ENCODE assay signal across 1 cellular context in the genomic region with DNA sequence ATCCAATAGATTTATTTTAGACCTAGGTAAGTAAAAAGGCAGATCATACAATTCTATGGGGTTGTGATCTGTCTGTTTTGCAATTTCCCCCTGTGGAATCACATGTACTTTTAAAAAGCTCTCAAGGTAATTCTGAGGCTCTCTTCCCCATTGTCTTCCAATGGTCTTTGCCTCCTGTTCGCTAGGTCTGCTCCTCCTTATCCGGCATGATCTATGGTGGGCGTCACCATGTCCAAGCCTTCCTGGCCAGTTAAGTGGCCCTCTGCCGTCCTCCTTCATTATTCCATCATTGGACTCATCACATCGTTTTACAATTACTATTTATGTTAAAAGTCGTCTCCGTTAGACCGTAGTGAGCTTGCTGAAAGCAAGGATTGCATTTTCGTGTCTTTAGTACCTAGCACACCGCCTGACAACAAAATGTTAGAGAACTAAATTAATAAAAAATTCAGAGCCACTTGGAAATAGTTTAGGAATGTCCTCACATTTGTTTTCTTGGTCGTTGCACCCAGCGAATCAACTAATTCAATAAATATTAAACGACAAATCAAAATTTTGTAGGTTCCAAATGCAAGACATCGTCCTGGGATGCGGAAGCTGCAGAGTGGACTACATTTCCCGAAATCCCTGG.
TF ChIP-seq lines count a peak whose summit lies in the region.

No MANE protein-coding gene starts in this region.

TF ChIP-seq in K562, 482 proteins besides CTCF, POLR2A, EP300 and RAD21 (continued from another document and continues in another):
- TF ChIP-seq, protein P1, sequence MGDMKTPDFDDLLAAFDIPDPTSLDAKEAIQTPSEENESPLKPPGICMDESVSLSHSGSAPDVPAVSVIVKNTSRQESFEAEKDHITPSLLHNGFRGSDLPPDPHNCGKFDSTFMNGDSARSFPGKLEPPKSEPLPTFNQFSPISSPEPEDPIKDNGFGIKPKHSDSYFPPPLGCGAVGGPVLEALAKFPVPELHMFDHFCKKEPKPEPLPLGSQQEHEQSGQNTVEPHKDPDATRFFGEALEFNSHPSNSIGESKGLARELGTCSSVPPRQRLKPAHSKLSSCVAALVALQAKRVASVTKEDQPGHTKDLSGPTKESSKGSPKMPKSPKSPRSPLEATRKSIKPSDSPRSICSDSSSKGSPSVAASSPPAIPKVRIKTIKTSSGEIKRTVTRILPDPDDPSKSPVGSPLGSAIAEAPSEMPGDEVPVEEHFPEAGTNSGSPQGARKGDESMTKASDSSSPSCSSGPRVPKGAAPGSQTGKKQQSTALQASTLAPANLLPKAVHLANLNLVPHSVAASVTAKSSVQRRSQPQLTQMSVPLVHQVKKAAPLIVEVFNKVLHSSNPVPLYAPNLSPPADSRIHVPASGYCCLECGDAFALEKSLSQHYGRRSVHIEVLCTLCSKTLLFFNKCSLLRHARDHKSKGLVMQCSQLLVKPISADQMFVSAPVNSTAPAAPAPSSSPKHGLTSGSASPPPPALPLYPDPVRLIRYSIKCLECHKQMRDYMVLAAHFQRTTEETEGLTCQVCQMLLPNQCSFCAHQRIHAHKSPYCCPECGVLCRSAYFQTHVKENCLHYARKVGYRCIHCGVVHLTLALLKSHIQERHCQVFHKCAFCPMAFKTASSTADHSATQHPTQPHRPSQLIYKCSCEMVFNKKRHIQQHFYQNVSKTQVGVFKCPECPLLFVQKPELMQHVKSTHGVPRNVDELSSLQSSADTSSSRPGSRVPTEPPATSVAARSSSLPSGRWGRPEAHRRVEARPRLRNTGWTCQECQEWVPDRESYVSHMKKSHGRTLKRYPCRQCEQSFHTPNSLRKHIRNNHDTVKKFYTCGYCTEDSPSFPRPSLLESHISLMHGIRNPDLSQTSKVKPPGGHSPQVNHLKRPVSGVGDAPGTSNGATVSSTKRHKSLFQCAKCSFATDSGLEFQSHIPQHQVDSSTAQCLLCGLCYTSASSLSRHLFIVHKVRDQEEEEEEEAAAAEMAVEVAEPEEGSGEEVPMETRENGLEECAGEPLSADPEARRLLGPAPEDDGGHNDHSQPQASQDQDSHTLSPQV (IDR thresholded peaks at IDR 0.05), result peak; percentile 66; the same call in 1 of the 2 replicates
- no peak for TF ChIP-seq GABPB2 (CRISPR knock-in tag; conservative IDR thresholded peaks at IDR 0.05)
- TF ChIP-seq, protein P2, sequence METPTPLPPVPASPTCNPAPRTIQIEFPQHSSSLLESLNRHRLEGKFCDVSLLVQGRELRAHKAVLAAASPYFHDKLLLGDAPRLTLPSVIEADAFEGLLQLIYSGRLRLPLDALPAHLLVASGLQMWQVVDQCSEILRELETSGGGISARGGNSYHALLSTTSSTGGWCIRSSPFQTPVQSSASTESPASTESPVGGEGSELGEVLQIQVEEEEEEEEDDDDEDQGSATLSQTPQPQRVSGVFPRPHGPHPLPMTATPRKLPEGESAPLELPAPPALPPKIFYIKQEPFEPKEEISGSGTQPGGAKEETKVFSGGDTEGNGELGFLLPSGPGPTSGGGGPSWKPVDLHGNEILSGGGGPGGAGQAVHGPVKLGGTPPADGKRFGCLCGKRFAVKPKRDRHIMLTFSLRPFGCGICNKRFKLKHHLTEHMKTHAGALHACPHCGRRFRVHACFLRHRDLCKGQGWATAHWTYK (CRISPR knock-in tag; IDR thresholded peaks at IDR 0.05), result no peak
- TF ChIP-seq ZNF239 (CRISPR knock-in tag; IDR thresholded peaks at IDR 0.05), result no peak
- TF ChIP-seq FIP1L1 (IDR thresholded peaks at IDR 0.05; ENCODE audit: low read depth, low read length, poor library complexity, severe bottlenecking), result no peak
- peak; percentile 20 for TF ChIP-seq SUPT5H (IDR thresholded peaks at IDR 0.05)
- peak; percentile 45; the same call in 1 of the 2 replicates for TF ChIP-seq ZEB2 (IDR thresholded peaks at IDR 0.05)
- TF ChIP-seq HNRNPH1 (optimal IDR thresholded peaks at IDR 0.05; ENCODE audit: low read depth, low read length), result no peak
- no peak for TF ChIP-seq GABPA (tag; conservative IDR thresholded peaks at IDR 0.05; ENCODE audit: low read depth)
- no peak; the same call in 1 of the 2 replicates for TF ChIP-seq BRD4 (IDR thresholded peaks at IDR 0.05)
- no peak for TF ChIP-seq HLTF (IDR thresholded peaks at IDR 0.05)
- peak; percentile 68; the same call in 1 of the 2 replicates for TF ChIP-seq LCOR (CRISPR knock-in tag; IDR thresholded peaks at IDR 0.05)
- TF ChIP-seq NFE2 (IDR thresholded peaks at IDR 0.05; ENCODE audit: low read depth), result no peak
- peak; percentile 99 for TF ChIP-seq NFYB (IDR thresholded peaks at IDR 0.05; ENCODE audit: extremely low read depth, insufficient read length)
- no peak for TF ChIP-seq PHF20 (IDR thresholded peaks at IDR 0.05; ENCODE audit: partially characterized antibody)
- TF ChIP-seq ARID2 (IDR thresholded peaks at IDR 0.05), result no peak
- peak; percentile 75 for TF ChIP-seq CREM (IDR thresholded peaks at IDR 0.05; ENCODE audit: low read depth)
- no peak for TF ChIP-seq ZNF695 (CRISPR knock-in tag; IDR thresholded peaks at IDR 0.05)
- no peak for TF ChIP-seq IRF9 (tag; IDR thresholded peaks at IDR 0.05)
- no peak for TF ChIP-seq MIER1 (IDR thresholded peaks at IDR 0.05; ENCODE audit: low read depth)
- no peak for TF ChIP-seq HDAC6 (IDR thresholded peaks at IDR 0.05; ENCODE audit: low read depth, low read length)
- TF ChIP-seq LARP7 (IDR thresholded peaks at IDR 0.05), result no peak
- TF ChIP-seq, protein P3, sequence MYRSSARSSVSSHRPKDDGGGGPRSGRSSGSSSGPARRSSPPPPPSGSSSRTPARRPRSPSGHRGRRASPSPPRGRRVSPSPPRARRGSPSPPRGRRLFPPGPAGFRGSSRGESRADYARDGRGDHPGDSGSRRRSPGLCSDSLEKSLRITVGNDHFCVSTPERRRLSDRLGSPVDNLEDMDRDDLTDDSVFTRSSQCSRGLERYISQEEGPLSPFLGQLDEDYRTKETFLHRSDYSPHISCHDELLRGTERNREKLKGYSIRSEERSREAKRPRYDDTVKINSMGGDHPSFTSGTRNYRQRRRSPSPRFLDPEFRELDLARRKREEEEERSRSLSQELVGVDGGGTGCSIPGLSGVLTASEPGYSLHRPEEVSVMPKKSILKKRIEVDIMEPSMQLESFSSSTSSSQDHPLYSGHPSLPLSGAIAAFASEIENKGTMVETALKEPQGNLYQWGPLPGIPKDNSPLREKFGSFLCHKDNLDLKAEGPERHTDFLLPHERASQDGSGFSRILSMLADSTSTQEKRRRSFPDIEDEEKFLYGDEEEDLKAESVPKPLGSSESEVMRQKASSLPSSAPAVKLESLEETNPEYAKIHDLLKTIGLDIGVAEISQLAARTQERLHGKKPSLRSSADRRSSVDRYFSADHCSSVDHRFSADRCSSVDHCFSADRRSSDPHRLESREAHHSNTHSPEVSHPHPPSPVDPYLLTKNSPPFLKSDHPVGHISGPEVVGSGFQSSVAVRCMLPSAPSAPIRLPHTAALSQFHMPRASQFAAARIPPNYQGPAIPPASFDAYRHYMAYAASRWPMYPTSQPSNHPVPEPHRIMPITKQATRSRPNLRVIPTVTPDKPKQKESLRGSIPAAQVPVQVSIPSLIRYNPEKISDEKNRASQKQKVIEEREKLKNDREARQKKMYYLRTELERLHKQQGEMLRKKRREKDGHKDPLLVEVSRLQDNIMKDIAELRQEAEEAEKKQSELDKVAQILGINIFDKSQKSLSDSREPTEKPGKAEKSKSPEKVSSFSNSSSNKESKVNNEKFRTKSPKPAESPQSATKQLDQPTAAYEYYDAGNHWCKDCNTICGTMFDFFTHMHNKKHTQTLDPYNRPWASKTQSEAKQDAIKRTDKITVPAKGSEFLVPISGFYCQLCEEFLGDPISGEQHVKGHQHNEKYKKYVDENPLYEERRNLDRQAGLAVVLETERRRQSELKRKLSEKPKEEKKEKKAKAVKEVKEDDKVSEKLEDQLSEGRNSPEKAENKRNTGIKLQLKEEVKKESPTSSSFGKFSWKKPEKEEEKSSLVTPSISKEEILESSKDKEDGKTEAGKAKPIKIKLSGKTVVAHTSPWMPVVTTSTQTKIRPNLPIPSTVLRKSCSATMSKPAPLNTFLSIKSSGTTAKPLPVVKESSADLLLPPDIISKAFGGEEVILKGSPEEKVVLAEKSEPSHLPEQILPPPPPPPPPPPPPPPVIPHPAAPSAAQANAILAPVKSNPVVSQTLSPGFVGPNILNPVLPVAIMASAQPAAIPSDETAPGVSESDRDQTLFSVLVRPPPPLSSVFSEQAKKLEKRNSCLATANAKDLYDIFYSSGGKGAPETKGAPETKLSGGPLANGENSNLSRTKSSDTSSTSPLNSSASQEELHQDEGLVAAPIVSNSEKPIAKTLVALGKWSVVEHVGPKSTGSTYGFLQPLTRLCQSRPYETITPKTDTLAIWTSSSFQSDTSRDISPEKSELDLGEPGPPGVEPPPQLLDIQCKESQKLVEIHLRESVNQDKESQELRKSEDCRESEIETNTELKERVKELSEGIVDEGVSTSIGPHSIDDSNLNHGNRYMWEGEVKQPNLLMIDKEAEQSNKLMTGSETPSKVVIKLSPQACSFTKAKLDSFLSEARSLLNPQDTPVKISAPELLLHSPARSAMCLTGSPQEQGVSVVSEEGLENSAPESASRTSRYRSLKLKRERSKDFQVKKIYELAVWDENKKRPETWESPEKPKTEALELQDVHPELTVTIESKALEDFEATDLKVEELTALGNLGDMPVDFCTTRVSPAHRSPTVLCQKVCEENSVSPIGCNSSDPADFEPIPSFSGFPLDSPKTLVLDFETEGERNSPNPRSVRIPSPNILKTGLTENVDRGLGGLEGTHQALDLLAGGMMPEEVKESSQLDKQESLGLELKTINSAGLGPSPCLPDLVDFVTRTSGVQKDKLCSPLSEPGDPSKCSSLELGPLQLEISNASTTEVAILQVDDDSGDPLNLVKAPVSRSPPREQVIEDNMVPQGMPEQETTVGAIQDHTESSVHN (IDR thresholded peaks at IDR 0.05; ENCODE audit: borderline replicate concordance in 1 of 2, low read depth in 1 of 2), result peak in 1 of 2 experiments; percentile 49; a peak in 1 of 4 replicates
- TF ChIP-seq ZC3H4 (CRISPR knock-in tag; IDR thresholded peaks at IDR 0.05; ENCODE audit: borderline replicate concordance), result no peak
- no peak for TF ChIP-seq TFAM (CRISPR knock-in tag; conservative IDR thresholded peaks at IDR 0.05)
- TF ChIP-seq ARID4B (CRISPR knock-in tag; IDR thresholded peaks at IDR 0.05), result no peak
- no peak for TF ChIP-seq RFX7 (CRISPR knock-in tag; IDR thresholded peaks at IDR 0.05)
- 0 out of 2 replicates have a peak, but pooled peaks have one; percentile 8 for TF ChIP-seq NR2C1 (IDR thresholded peaks at IDR 0.05)
- TF ChIP-seq NR2C1 (tag; IDR thresholded peaks at IDR 0.05), result no peak
- no peak for TF ChIP-seq ZFP36 (IDR thresholded peaks at IDR 0.05; ENCODE audit: low read depth, low read length, partially characterized antibody)
- 0 out of 2 replicates have a peak, but pooled peaks have one; percentile 10 for TF ChIP-seq STAT5A (IDR thresholded peaks at IDR 0.05; ENCODE audit: borderline replicate concordance, low read length)
- TF ChIP-seq ESRRB (CRISPR knock-in tag; IDR thresholded peaks at IDR 0.05; ENCODE audit: borderline replicate concordance), result no peak
- no peak for TF ChIP-seq ZSCAN29 (IDR thresholded peaks at IDR 0.05)
- TF ChIP-seq TEAD2 (tag; IDR thresholded peaks at IDR 0.05), result no peak
- TF ChIP-seq ZC3H8 (IDR thresholded peaks at IDR 0.05), result no peak
- TF ChIP-seq MECOM (CRISPR knock-in tag; IDR thresholded peaks at IDR 0.05), result no peak
- no peak for TF ChIP-seq ZNF224 (CRISPR knock-in tag; IDR thresholded peaks at IDR 0.05)
- TF ChIP-seq ZNF134 (CRISPR knock-in tag; conservative IDR thresholded peaks at IDR 0.05), result no peak
- no peak for TF ChIP-seq HDAC8 (tag; IDR thresholded peaks at IDR 0.05)
- TF ChIP-seq ZNF408 (CRISPR knock-in tag; IDR thresholded peaks at IDR 0.05; ENCODE audit: low read depth), result no peak
- no peak for TF ChIP-seq NELFE (IDR thresholded peaks at IDR 0.05; ENCODE audit: insufficient read depth, insufficient read length)
- TF ChIP-seq SREBF2 (CRISPR knock-in tag; IDR thresholded peaks at IDR 0.05), result no peak
- 0 out of 4 replicates have a peak, but pooled peaks have one; percentile 9 to 37 for TF ChIP-seq HDAC1 (IDR thresholded peaks at IDR 0.05)
- TF ChIP-seq FOXK2 (conservative IDR thresholded peaks at IDR 0.05 in 1 of 2, IDR thresholded peaks at IDR 0.05 in 1 of 2; ENCODE audit: low read depth in 2 of 2), result no peak
- TF ChIP-seq CBFB (CRISPR knock-in tag; IDR thresholded peaks at IDR 0.05), result no peak
- no peak for TF ChIP-seq ELK3 (CRISPR knock-in tag; IDR thresholded peaks at IDR 0.05)
